ENCODE assay signal across 9 cellular contexts in the genomic region with DNA sequence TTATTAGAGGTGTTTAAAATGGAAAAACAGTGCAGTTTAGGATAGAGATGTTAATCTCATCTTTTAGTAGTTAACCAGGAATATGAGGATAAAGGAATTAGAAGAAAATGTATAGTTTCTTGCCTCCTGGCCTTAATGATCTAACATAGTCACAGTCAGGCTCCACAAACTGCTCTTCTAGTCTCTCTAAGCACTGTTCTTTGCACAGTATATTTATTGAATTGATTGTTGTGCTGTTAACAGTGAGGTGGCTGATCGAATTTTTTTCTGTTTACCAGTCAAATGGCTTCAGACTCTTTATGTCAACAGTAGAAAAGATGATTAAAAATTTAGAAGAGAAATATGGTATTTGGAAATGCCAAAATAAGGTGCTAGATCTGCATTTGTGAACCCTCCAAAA. TPM values are rescaled to one million over a fixed set of nuclear protein-coding genes. Genes with fewer than 3 reads are reported as not detected.
DNase-seq lines count a peak whose midpoint lies in the region; ATAC-seq, FAIRE-seq and TF ChIP-seq lines count a peak whose summit lies in the region.
"Had no signal": no experiment of that assay in that cellular context is flagged by ENCODE, and none has a peak within 500 bp of the region (broad histone marks: within the 10 kb centered on the region; RNA-seq: fewer than 3 reads in every experiment).

No MANE protein-coding gene starts in this region.

- no peak overlapping the region for H3K18ac ChIP-seq in H1 (ENCODE audit: extremely low read depth, low read length)

- ATAC-seq in psoas muscle (peak in 1 of 4 donors; percentile 32), HG03457 (IDR thresholded peaks at IDR 0.05; ENCODE audit: unreplicated experiment) (no peak), GM21360 (IDR thresholded peaks at IDR 0.05; ENCODE audit: unreplicated experiment) (no peak)

- WGBS in H1 (ENCODE audit: extremely low coverage in 1 of 2, insufficient coverage in 1 of 2, insufficient read length in 1 of 2, insufficient replicate concordance in 2 of 2, low coverage in 1 of 2, low lambda C conversion rate in 2 of 2, missing lambda C conversion rate in 1 of 2), 2 experiments = 65% methylated on average over 1 of the region's 1 CpG; no CpG with 5 or more reads in 1 of the 2 experiments
- 48 to 53% (median 49%) methylated on average over 1 of the region's 1 CpG for WGBS in psoas muscle, 3 donors

- H3K27ac ChIP-seq in H1 (ENCODE audit: low read depth, low read length) = no peak overlapping the region
- peak overlapping the region; percentile 11 for H3K27ac ChIP-seq in psoas muscle
- H3K27ac ChIP-seq: 22Rv1 had no signal

- H3K9me3 ChIP-seq in H1 (ENCODE audit: insufficient read depth in 2 of 2, low read depth in 1 of 2, low read length in 1 of 2) = no peaks in the 10 kb centered on the region
- peaks cover 16% of the 10 kb centered on the region for H3K9me3 ChIP-seq in psoas muscle

- no peak overlapping the region for H3K4ac ChIP-seq in H1 (replicated peaks; ENCODE audit: insufficient read length, low read depth, low read length)

- peaks cover 9 to 10% of the 10 kb centered on the region in 2 experiments for H4K20me1 ChIP-seq in H1 (replicated peaks in 1 of 2; ENCODE audit: control insufficient read depth in 1 of 2, insufficient read depth in 2 of 2, low read length in 2 of 2)

- no peak overlapping the region for H2AK5ac ChIP-seq in H1 (ENCODE audit: low read depth, low read length)

- no peaks in the 10 kb centered on the region; the same call in 1 of the 2 replicates for H3K79me1 ChIP-seq in H1 (ENCODE audit: low read depth, low read length)

- H3K27me3 ChIP-seq in H1 (replicated peaks in 1 of 4; ENCODE audit: control insufficient read depth in 3 of 4, extremely low read depth in 1 of 4, insufficient read depth in 3 of 4, low read length in 3 of 4) (no peaks in the 10 kb centered on the region), psoas muscle (ENCODE audit: insufficient read depth in 3 of 3, low read length in 2 of 3) (no peaks in the 10 kb centered on the region)

- H2BK5ac ChIP-seq in H1 (ENCODE audit: low read depth, low read length) = no peak overlapping the region

- H2BK15ac ChIP-seq in H1 (ENCODE audit: low read length) = no peak overlapping the region

- POLR2A ChIA-PET in H1 (lab: Charles Lee; ENCODE audit: partially characterized antibody) = interaction anchor here (2.2 kb wide), 1 partner anchor 38 kb away, joined by 7 read pairs; the partner anchor contains the start of gene ATF7IP

- H3K4me3 ChIP-seq in H1 (ENCODE audit: extremely low read depth in 1 of 4, insufficient read depth in 2 of 4, low read depth in 3 of 4, low read length in 4 of 4) (no peak overlapping the region), psoas muscle (no peak overlapping the region)

- no peaks in the 10 kb centered on the region for H3K23me2 ChIP-seq in H1 (ENCODE audit: low read depth, low read length)

- no peak overlapping the region for H3K9ac ChIP-seq in H1 (replicated peaks in 1 of 4; ENCODE audit: extremely low read depth in 1 of 4, low read depth in 3 of 4, low read length in 3 of 4)

- H2BK20ac ChIP-seq in H1 (ENCODE audit: low read length) = no peak overlapping the region

- no peak overlapping the region for H2BK12ac ChIP-seq in H1 (ENCODE audit: low read depth, low read length)

- H3K14ac ChIP-seq in H1 (ENCODE audit: insufficient read length) = no peak overlapping the region

- no peak overlapping the region for H4K8ac ChIP-seq in H1 (ENCODE audit: extremely low read depth, insufficient read depth, low read length)

- H3K4me1 ChIP-seq in H1 (replicated peaks in 1 of 4; ENCODE audit: control insufficient read depth in 3 of 4, insufficient read depth in 4 of 4, low read length in 3 of 4) (peaks cover 0 to 18% (median 7%) of the 10 kb centered on the region in 4 experiments; a peak in 5 of 7 replicates), psoas muscle (peaks cover 14% of the 10 kb centered on the region)

- TF ChIP-seq POLR2A in H1 (IDR thresholded peaks at IDR 0.05; ENCODE audit: control extremely low read depth in 1 of 2, low read depth in 2 of 2, low read length in 2 of 2) = no peak

- intact Hi-C loops in psoas muscle (cut with DNase I) = no loop called here

- H3K56ac ChIP-seq in H1 (replicated peaks; ENCODE audit: insufficient read length, low read depth, low read length) = no peak overlapping the region

- H4K91ac ChIP-seq in H1 (replicated peaks; ENCODE audit: insufficient read length, low read length) = no peak overlapping the region

- TF ChIP-seq EP300 in H1 (IDR thresholded peaks at IDR 0.05; ENCODE audit: borderline replicate concordance in 1 of 2, low read depth in 2 of 2, low read length in 2 of 2) = no peak

- H3K4me2 ChIP-seq in H1 (ENCODE audit: insufficient read depth in 1 of 2, low read depth in 2 of 2, low read length in 2 of 2) = no peak overlapping the region

- peak overlapping the region; percentile 24 for H4K5ac ChIP-seq in H1 (ENCODE audit: insufficient read length, low read depth, low read length)

- FAIRE-seq in H1 (lab: Jason Lieb, UNC) (no peak), frontal cortex (lab: Jason Lieb, UNC) (no peak)

- DNase-seq in DMS 273 (lab: John Stamatoyannopoulos, UW; ENCODE audit: unreplicated experiment) (peak; percentile 31), DMS 273 treated with DMSO at 0.1 percent for 48 hours (lab: John Stamatoyannopoulos, UW) (no peak), NAMALWA (ENCODE audit: low spot score) (peak; percentile 30), H1 (ENCODE audit: low read depth in 1 of 2, low spot score in 2 of 2) (no peak), psoas muscle (no peak), frontal cortex (ENCODE audit: low spot score in 2 of 2) (no peak)

- H2BK120ac ChIP-seq in H1 (replicated peaks; ENCODE audit: low read depth, low read length) = no peak overlapping the region

- CTCF ChIA-PET in H1 (lab: Charles Lee; ENCODE audit: partially characterized antibody) = no interaction called here

- H3K36me3 ChIP-seq in H1 (ENCODE audit: control insufficient read depth in 2 of 4, insufficient read depth in 4 of 4, low read length in 3 of 4) (no peaks in the 10 kb centered on the region), psoas muscle (ENCODE audit: insufficient read depth in 1 of 2, low read depth in 1 of 2) (no peaks in the 10 kb centered on the region)

- H3K79me2 ChIP-seq in H1 (ENCODE audit: control insufficient read depth in 1 of 2, insufficient read depth in 2 of 2, low read length in 2 of 2) = peaks cover 23 to 100% of the 10 kb centered on the region in 2 experiments

- H2AFZ ChIP-seq in H1 (ENCODE audit: low read length) = no peak overlapping the region

- no peak for TF ChIP-seq CTCF in H1 (IDR thresholded peaks at IDR 0.05; ENCODE audit: control extremely low read depth in 1 of 3, insufficient read depth in 1 of 3, low read depth in 1 of 3, low read length in 3 of 3)
- TF ChIP-seq CTCF in psoas muscle (IDR thresholded peaks at IDR 0.05) = no peak

- H3K23ac ChIP-seq in H1 (ENCODE audit: insufficient read length) = no peak overlapping the region

- no peak for TF ChIP-seq RAD21 in H1 (IDR thresholded peaks at IDR 0.05 in 1 of 2, conservative IDR thresholded peaks at IDR 0.05 in 1 of 2; ENCODE audit: low read depth in 2 of 2, low read length in 2 of 2)

TF ChIP-seq in H1, 55 proteins besides CTCF, POLR2A, EP300 and RAD21 (continues in another document):
- TF ChIP-seq NANOG (IDR thresholded peaks at IDR 0.05; ENCODE audit: insufficient read depth, low read depth, low read length, poor library complexity, severe bottlenecking) (no peak), SUZ12 (IDR thresholded peaks at IDR 0.05; ENCODE audit: low read length) (no peak), MAX (IDR thresholded peaks at IDR 0.05) (no peak), SP2 (IDR thresholded peaks at IDR 0.05; ENCODE audit: low read length) (no peak), ATF2 (IDR thresholded peaks at IDR 0.05; ENCODE audit: low read length) (no peak)

RNA-seq across cellular contexts. Expression of gene ATF7IP, which starts 37.8 kb away (rescaled TPM):
- total RNA-seq in H1 (2021; fragmentation: NEBNext Ultra II Directional; extraction: Animal tissue kit (Norgen Biotek cat#: 25700)) = 148 and 149 TPM in 2 replicates
- 34.2 and 47.1 TPM in 2 replicates for polyA plus RNA-seq in H1 (2011; rRNA removed)
- 30.2 TPM for polyA plus RNA-seq in H1 (2011; cell fraction: cytosol; rRNA removed)
- polyA plus RNA-seq in H1 (2011; cell fraction: nucleus; rRNA removed) = 58.7 TPM
- polyA plus RNA-seq in H1 (2012, experiment 1 of 2) = 30.0 to 46.2 TPM (median 35.6 TPM) in 4 replicates
- 1.7 TPM for polyA plus RNA-seq in H1 (2012, experiment 2 of 2)
- 38.2 TPM for polyA plus RNA-seq in H1 (2013, experiment 1 of 2)
- 37.4 TPM for polyA plus RNA-seq in H1 (2013, experiment 2 of 2)
- polyA minus RNA-seq in H1 (2011; rRNA and poly(A)+ RNA removed) = 118 and 132 TPM in 2 replicates
- polyA minus RNA-seq in H1 (2011; cell fraction: cytosol; rRNA and poly(A)+ RNA removed) = 81.7 TPM
- polyA minus RNA-seq in H1 (2011; cell fraction: nucleus; rRNA and poly(A)+ RNA removed) = 149 TPM
- 10 to 100 TPM; 28.5 to 56.3 (median 37.9) TPM for total RNA-seq in psoas muscle
- 10 to 100 TPM in 1 of 3 donors, 1 to 10 TPM in 2; 3.9 to 13.4 (median 5.8) TPM for polyA plus RNA-seq in psoas muscle
- total RNA-seq in frontal cortex = 60.7 TPM

Comparison
In these comparisons a context has a peak if more than half of its experiments do, and no peak if none do; other contexts are left out.
1. DNase-seq: peak in DMS 273 (single experiment) and NAMALWA (single experiment); none in DMS 273 treated with DMSO at 0.1 percent for 48 hours (single experiment), H1 (0 of 2), psoas muscle (0 of 2) and frontal cortex (0 of 2).